Comparison of ENCODE assay signal across 24 cellular contexts in the genomic region with DNA sequence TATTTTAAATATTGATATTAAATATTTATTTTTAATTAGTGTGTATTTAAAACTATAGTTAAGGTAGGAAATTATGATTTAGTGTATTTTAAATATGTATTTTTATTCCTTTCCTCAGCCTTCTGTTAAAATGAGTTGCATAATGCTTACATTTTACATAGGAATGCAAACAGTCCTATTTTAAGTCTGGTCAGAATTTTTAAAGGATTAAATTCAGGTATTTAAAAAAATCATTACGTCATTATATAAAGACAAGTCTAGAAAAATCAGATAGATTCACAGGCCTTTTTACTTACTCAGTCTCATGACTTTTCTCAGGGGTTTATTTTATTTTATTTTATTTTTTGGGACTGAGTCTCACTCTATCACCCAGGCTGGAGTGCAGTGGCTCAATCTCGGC. TPM values are rescaled to one million over a fixed set of nuclear protein-coding genes. Genes with fewer than 3 reads are reported as not detected.
"Had no signal": no experiment of that assay in that cellular context is flagged by ENCODE, and none has a peak within 500 bp of the region (broad histone marks: within the 10 kb centered on the region; RNA-seq: fewer than 3 reads in every experiment).

No MANE protein-coding gene starts in this region.

- H3K27me3 ChIP-seq: adrenal gland had no signal

- H3K27ac ChIP-seq: adrenal gland had no signal

- H3K36me3 ChIP-seq: adrenal gland had no signal

- H3K4me1 ChIP-seq: adrenal gland had no signal

- H3K9me3 ChIP-seq: adrenal gland had no signal

- H3K4me3 ChIP-seq: adrenal gland had no signal

- DNase-seq: activated CD4-positive, alpha-beta T cell treated with anti-CD3 and anti-CD28 coated beads for 36 hours; activated CD4-positive, alpha-beta T cell treated with anti-CD3 and anti-CD28 coated beads, Interleukin-2, amount 10 ng/mL, durations not matched to agents 7 days and 5 days; activated CD4-positive, alpha-beta T cell treated with anti-CD3 and anti-CD28 coated beads, Interleukin-2, amount 50 U/mL, for 48 hours; activated CD8-positive, alpha-beta T cell treated with anti-CD3 and anti-CD28 coated beads, Interleukin-2, amount 10 ng/mL, durations not matched to agents 7 days and 5 days; activated gamma-delta T cell; activated naive CD4-positive, alpha-beta T cell treated with Interleukin-2 at 50 U/mL for 16 hours; activated naive CD8-positive, alpha-beta T cell treated with anti-CD3 and anti-CD28 coated beads, Interleukin-2, amount 10 ng/mL, durations not matched to agents 7 days and 5 days; activated T-cell treated with anti-CD3 and anti-CD28 coated beads, Interleukin-2, amount 50 U/mL, for 24 hours; adrenal gland; caudate nucleus; Karpas-422; KBM-7; NCI-H1105; NCI-H1417 treated with DMSO at 0.1 percent for 48 hours; NCI-H187 treated with DMSO at 0.1 percent for 48 hours; NCI-H2081; NCI-H345; NCI-H524 treated with DMSO at 0.1 percent for 48 hours; PC-3; Right ventricle myocardium superior; SW 1271; T1000 had no signal

- FAIRE-seq: bronchial epithelial cell had no signal

- ATAC-seq: activated CD4-positive, alpha-beta T cell treated with anti-CD3 and anti-CD28 coated beads for 36 hours; activated CD4-positive, CD25-positive, alpha-beta regulatory T cell treated with anti-CD3 and anti-CD28 coated beads, Interleukin-2, amount 50 U/mL, for 24 hours; activated CD8-positive, alpha-beta T cell treated with anti-CD3 and anti-CD28 coated beads, Interleukin-2, amount 10 ng/mL, durations not matched to agents 7 days and 5 days; PC-3 had no signal

RNA-seq across cellular contexts. Expression of a gene that starts 50.4 kb away (rescaled TPM):
- total RNA-seq: Right ventricle myocardium superior had no signal
